ENCODE assay signal across 10 cellular contexts in the genomic region with DNA sequence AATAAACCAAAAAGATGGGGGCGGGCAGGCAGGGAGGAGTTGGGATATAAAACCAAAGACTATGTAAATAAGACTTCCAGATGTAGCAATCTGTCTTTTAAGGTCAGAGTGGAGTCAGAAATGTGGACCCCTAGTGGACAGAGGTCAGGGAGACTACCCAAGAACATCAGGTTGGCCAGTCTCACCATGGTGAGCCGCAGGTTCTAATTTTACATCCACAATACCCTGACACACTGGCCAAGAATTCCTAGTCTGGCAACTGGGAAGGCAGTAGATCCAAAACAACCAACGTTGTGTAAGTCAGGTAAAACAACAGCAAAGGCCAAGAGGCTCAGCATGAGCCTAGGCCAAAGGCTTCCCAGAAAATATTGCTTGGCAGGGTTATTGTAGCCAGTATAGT.
DNase-seq lines count a peak whose midpoint lies in the region; ATAC-seq and TF ChIP-seq lines count a peak whose summit lies in the region.
"Had no signal": no experiment of that assay in that cellular context is flagged by ENCODE, and none has a peak within 500 bp of the region (broad histone marks: within the 10 kb centered on the region; RNA-seq: fewer than 3 reads in every experiment).

No MANE protein-coding gene starts in this region.

- no peak overlapping the region for H2AFZ ChIP-seq in OCI-LY3 (ENCODE audit: low read depth, low read length)

- TF ChIP-seq CTCF in OCI-LY3 (IDR thresholded peaks at IDR 0.05; ENCODE audit: low read depth, low read length), result peak; percentile 37
- TF ChIP-seq CTCF in fibroblast of mammary gland (conservative IDR thresholded peaks at IDR 0.05; ENCODE audit: control insufficient read depth, insufficient read depth, low read depth, low read length), result no peak

- POLR2A ChIA-PET in activated CD4-positive, alpha-beta T cell treated with anti-CD3 and anti-CD28 coated beads for 36 hours (lab: Charles Lee), result interaction anchor here (0.6 kb wide), 1 partner anchor 74 kb away, joined by 3 read pairs; no protein-coding TSS in a partner anchor

- no peak overlapping the region for H3K4me3 Mint-ChIP-seq in activated CD4-positive, alpha-beta T cell treated with anti-CD3 and anti-CD28 coated beads for 36 hours
- H3K4me3 Mint-ChIP-seq: effector memory CD8-positive, alpha-beta T cell had no signal

- H3K4me1 ChIP-seq in OCI-LY3 (ENCODE audit: low read length), result peaks cover 12% of the 10 kb centered on the region; the same call in 1 of the 2 replicates

- H3K4me1 Mint-ChIP-seq in activated CD4-positive, alpha-beta T cell treated with anti-CD3 and anti-CD28 coated beads for 36 hours, result peaks cover 91% of the 10 kb centered on the region

- H3K9me3 Mint-ChIP-seq in activated CD4-positive, alpha-beta T cell treated with anti-CD3 and anti-CD28 coated beads for 36 hours (ENCODE audit: low read depth), result no peaks in the 10 kb centered on the region
- H3K9me3 Mint-ChIP-seq: effector memory CD8-positive, alpha-beta T cell had no signal

- DNase-seq in activated CD4-positive, alpha-beta T cell treated with anti-CD3 and anti-CD28 coated beads for 36 hours, result no peak
- no peak for DNase-seq in activated CD4-positive, alpha-beta T cell treated with anti-CD3 and anti-CD28 coated beads, Interleukin-2, amount 50 U/mL, for 1 hour
- DNase-seq in fibroblast of mammary gland (ENCODE audit: low read depth) (peak; percentile 26), smooth muscle cell of the brain vasculature (ENCODE audit: low read depth, low spot score) (peak; percentile 79), SKM-1 (lab: John Stamatoyannopoulos, UW; ENCODE audit: unreplicated experiment) (no peak), NCI-H524 (lab: John Stamatoyannopoulos, UW) (no peak)
- DNase-seq: activated effector memory CD4-positive, alpha-beta T cell treated with Interleukin-2 at 50 U/mL for 16 hours; effector memory CD8-positive, alpha-beta T cell had no signal

- H3K27ac Mint-ChIP-seq in activated CD4-positive, alpha-beta T cell treated with anti-CD3 and anti-CD28 coated beads for 36 hours, result peak overlapping the region; percentile 7
- H3K27ac Mint-ChIP-seq: effector memory CD8-positive, alpha-beta T cell had no signal

- intact Hi-C loops in activated CD4-positive, alpha-beta T cell treated with anti-CD3 and anti-CD28 coated beads for 36 hours (cut with DNase I, micrococcal nuclease), result loop anchor here (1.0 to 5.0 kb wide), 5 partner anchors 20 to 318 kb away; a partner anchor contains a TSS

- peaks cover 26% of the 10 kb centered on the region for H3K36me3 Mint-ChIP-seq in activated CD4-positive, alpha-beta T cell treated with anti-CD3 and anti-CD28 coated beads for 36 hours (ENCODE audit: low read depth)

- no peaks in the 10 kb centered on the region for H3K9me3 ChIP-seq in OCI-LY3 (ENCODE audit: insufficient read depth, low read length)

- no peak overlapping the region for H3K4me3 ChIP-seq in OCI-LY3 (ENCODE audit: low read length)
- H3K4me3 ChIP-seq in fibroblast of mammary gland (ENCODE audit: control insufficient read depth, low read depth, low read length), result no peak overlapping the region

- CTCF ChIA-PET in activated CD4-positive, alpha-beta T cell treated with anti-CD3 and anti-CD28 coated beads for 36 hours (lab: Charles Lee), result interaction anchor here (1.4 kb wide), 1 partner anchor 11 kb away, joined by 5 read pairs; no protein-coding TSS in a partner anchor

- H3K27me3 ChIP-seq in OCI-LY3 (ENCODE audit: low read depth, low read length), result peaks cover 74% of the 10 kb centered on the region

- ATAC-seq in activated CD4-positive, alpha-beta T cell treated with anti-CD3 and anti-CD28 coated beads for 36 hours, result no peak
- no peak for ATAC-seq in GM18867 (IDR thresholded peaks at IDR 0.05; ENCODE audit: unreplicated experiment)
- ATAC-seq: effector memory CD8-positive, alpha-beta T cell had no signal

- H3K79me2 ChIP-seq in OCI-LY3 (ENCODE audit: low read length), result no peaks in the 10 kb centered on the region

- H4K20me1 ChIP-seq in OCI-LY3 (ENCODE audit: insufficient read depth, low read length), result no peaks in the 10 kb centered on the region

- H3K36me3 ChIP-seq in OCI-LY3 (replicated peaks; ENCODE audit: low read depth, low read length), result no peaks in the 10 kb centered on the region

- H3K27me3 Mint-ChIP-seq in activated CD4-positive, alpha-beta T cell treated with anti-CD3 and anti-CD28 coated beads for 36 hours, result no peaks in the 10 kb centered on the region
- H3K27me3 Mint-ChIP-seq: effector memory CD8-positive, alpha-beta T cell had no signal

- H3K9ac ChIP-seq in OCI-LY3 (ENCODE audit: low read length), result no peak overlapping the region

- no peak overlapping the region for H3K27ac ChIP-seq in OCI-LY3 (ENCODE audit: low read length)

- H3K4me2 ChIP-seq in OCI-LY3 (ENCODE audit: low read length), result no peak overlapping the region

Comparison
In these comparisons a context has a peak if more than half of its experiments do, and no peak if none do; other contexts are left out.
1. DNase-seq: peak in fibroblast of mammary gland (single experiment) and smooth muscle cell of the brain vasculature (single experiment); none in activated CD4-positive, alpha-beta T cell treated with anti-CD3 and anti-CD28 coated beads for 36 hours (single experiment), activated CD4-positive, alpha-beta T cell treated with anti-CD3 and anti-CD28 coated beads, Interleukin-2, amount 50 U/mL, for 1 hour (single experiment), SKM-1 (single experiment) and NCI-H524 (0 of 2).